22 cellular contexts compared by ENCODE assay signal in the genomic region with DNA sequence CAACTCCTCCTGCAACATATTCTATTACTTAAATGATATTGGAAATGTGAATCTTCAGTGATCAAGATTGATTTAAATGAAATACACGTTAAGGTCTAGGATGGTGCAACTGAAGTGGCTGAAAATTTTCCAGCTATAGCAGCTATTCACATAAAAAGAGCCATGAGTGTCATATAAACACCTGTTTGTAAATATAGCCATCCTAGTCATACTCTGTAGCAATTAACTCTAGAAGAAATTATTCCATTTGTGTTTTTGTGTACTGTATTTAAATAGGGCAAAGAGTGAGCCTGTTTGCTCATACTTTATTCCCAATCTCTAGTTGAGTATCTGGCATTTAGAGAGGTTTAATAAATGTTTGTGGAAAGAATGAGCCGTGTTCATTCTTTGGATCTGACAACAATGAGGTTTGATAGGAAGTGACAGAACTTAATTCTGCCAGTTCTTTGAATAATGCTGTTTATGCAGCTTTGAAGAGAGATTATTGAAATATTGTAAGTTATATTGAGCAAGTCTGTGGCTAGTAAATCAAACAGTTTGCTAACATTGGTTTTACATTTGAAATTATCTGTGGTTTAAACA. TPM values are rescaled to one million over a fixed set of nuclear protein-coding genes. Genes with fewer than 3 reads are reported as not detected.
DNase-seq lines count a peak whose midpoint lies in the region; ATAC-seq, FAIRE-seq and TF ChIP-seq lines count a peak whose summit lies in the region.
"Had no signal": no experiment of that assay in that cellular context is flagged by ENCODE, and none has a peak within 500 bp of the region (broad histone marks: within the 10 kb centered on the region; RNA-seq: fewer than 3 reads in every experiment).

No MANE protein-coding gene starts in this region.

- peaks cover 15% of the 10 kb centered on the region for H3K4me1 Mint-ChIP-seq in activated naive CD4-positive, alpha-beta T cell treated with anti-CD3 and anti-CD28 coated beads, Interleukin-2, amount 50 U/mL, for 24 hours
- H3K4me1 Mint-ChIP-seq in activated naive CD4-positive, alpha-beta T cell treated with anti-CD3 and anti-CD28 coated beads, Interleukin-2, amount 10 ng/mL, durations not matched to agents 7 days and 5 days: peaks cover 6% of the 10 kb centered on the region

- peak overlapping the region; percentile 8 for H3K27ac Mint-ChIP-seq in activated naive CD4-positive, alpha-beta T cell treated with anti-CD3 and anti-CD28 coated beads, Interleukin-2, amount 50 U/mL, for 24 hours
- H3K27ac Mint-ChIP-seq in activated naive CD4-positive, alpha-beta T cell treated with anti-CD3 and anti-CD28 coated beads, Interleukin-2, amount 10 ng/mL, durations not matched to agents 7 days and 5 days: no peak overlapping the region

- no peaks in the 10 kb centered on the region for H3K9me3 ChIP-seq in kidney (ENCODE audit: control insufficient read depth in 1 of 2, low read length in 2 of 2)

- intact Hi-C loops in kidney (cut with DNase I): no loop called here

- peaks cover 0 to 2% of the 10 kb centered on the region in 2 donors for H3K4me1 ChIP-seq in kidney (ENCODE audit: control insufficient read depth in 1 of 2, insufficient read depth in 1 of 2, low read depth in 1 of 2, low read length in 2 of 2)
- H3K4me1 ChIP-seq: BLaER1 had no signal

- DNase-seq in activated naive CD4-positive, alpha-beta T cell treated with anti-CD3 and anti-CD28 coated beads, Interleukin-2, amount 10 ng/mL, durations not matched to agents 7 days and 5 days: no peak
- DNase-seq in dermis blood vessel endothelial cell: peak; percentile 69
- no peak for DNase-seq in kidney
- DNase-seq in NCI-H2081 (lab: John Stamatoyannopoulos, UW): no peak
- no peak for DNase-seq in SK-N-DZ (ENCODE audit: low spot score)
- DNase-seq: CD4-positive, CD25-positive, alpha-beta regulatory T cell; Karpas-422; NCI-H1092 treated with DMSO at 0.1 percent for 48 hours; NCI-H146; NCI-H1930; NCI-H446 treated with DMSO at 0.1 percent for 48 hours; NCI-H526; SHP77 treated with DMSO at 0.1 percent for 48 hours had no signal

- H3K36me3 ChIP-seq in kidney (ENCODE audit: control insufficient read depth in 1 of 2, insufficient read depth in 2 of 2, low read length in 2 of 2): no peaks in the 10 kb centered on the region

- peak; percentile 41 for FAIRE-seq in kidney (lab: Jason Lieb, UNC)
- FAIRE-seq: A204.1, G401.6, GM12878, H1 had no signal

- H3K4me3 Mint-ChIP-seq in activated naive CD4-positive, alpha-beta T cell treated with anti-CD3 and anti-CD28 coated beads, Interleukin-2, amount 50 U/mL, for 24 hours: no peak overlapping the region
- no peak overlapping the region for H3K4me3 Mint-ChIP-seq in activated naive CD4-positive, alpha-beta T cell treated with anti-CD3 and anti-CD28 coated beads, Interleukin-2, amount 10 ng/mL, durations not matched to agents 7 days and 5 days
- H3K4me3 Mint-ChIP-seq: CD4-positive, CD25-positive, alpha-beta regulatory T cell had no signal

- ATAC-seq in HG02938 (IDR thresholded peaks at IDR 0.05; ENCODE audit: unreplicated experiment): no peak
- ATAC-seq: GM12878, HCT116, Panc1 had no signal

- no peak overlapping the region for H3K27ac ChIP-seq in kidney (ENCODE audit: low read depth in 2 of 2, low read length in 2 of 2)
- H3K27ac ChIP-seq: BLaER1 had no signal

- peaks cover 8% of the 10 kb centered on the region for H3K36me3 Mint-ChIP-seq in activated naive CD4-positive, alpha-beta T cell treated with anti-CD3 and anti-CD28 coated beads, Interleukin-2, amount 50 U/mL, for 24 hours
- H3K36me3 Mint-ChIP-seq in activated naive CD4-positive, alpha-beta T cell treated with anti-CD3 and anti-CD28 coated beads, Interleukin-2, amount 10 ng/mL, durations not matched to agents 7 days and 5 days: peaks cover 9% of the 10 kb centered on the region

- no peak for TF ChIP-seq CTCF in kidney (IDR thresholded peaks at IDR 0.05; ENCODE audit: borderline replicate concordance, extremely low read depth, insufficient read depth)

- H3K9me3 Mint-ChIP-seq in activated naive CD4-positive, alpha-beta T cell treated with anti-CD3 and anti-CD28 coated beads, Interleukin-2, amount 50 U/mL, for 24 hours: no peaks in the 10 kb centered on the region
- no peaks in the 10 kb centered on the region for H3K9me3 Mint-ChIP-seq in activated naive CD4-positive, alpha-beta T cell treated with anti-CD3 and anti-CD28 coated beads, Interleukin-2, amount 10 ng/mL, durations not matched to agents 7 days and 5 days
- H3K9me3 Mint-ChIP-seq: CD4-positive, CD25-positive, alpha-beta regulatory T cell had no signal

- no peak overlapping the region for H3K4me3 ChIP-seq in kidney (ENCODE audit: low read length in 2 of 2)
- H3K4me3 ChIP-seq: BLaER1, GM12878 had no signal

- no peak overlapping the region for H3K9ac ChIP-seq in kidney (ENCODE audit: low read length in 2 of 2)
- H3K9ac ChIP-seq: BLaER1 had no signal

- CTCF ChIA-PET in activated naive CD4-positive, alpha-beta T cell treated with anti-CD3 and anti-CD28 coated beads, Interleukin-2, amount 10 ng/mL, durations not matched to agents 7 days and 5 days (lab: Charles Lee): no interaction called here

- no peaks in the 10 kb centered on the region for H3K27me3 Mint-ChIP-seq in activated naive CD4-positive, alpha-beta T cell treated with anti-CD3 and anti-CD28 coated beads, Interleukin-2, amount 50 U/mL, for 24 hours
- no peaks in the 10 kb centered on the region for H3K27me3 Mint-ChIP-seq in activated naive CD4-positive, alpha-beta T cell treated with anti-CD3 and anti-CD28 coated beads, Interleukin-2, amount 10 ng/mL, durations not matched to agents 7 days and 5 days
- H3K27me3 Mint-ChIP-seq: CD4-positive, CD25-positive, alpha-beta regulatory T cell had no signal

RNA-seq across cellular contexts. Expression of gene BABAM2, which starts 49.7 kb away (rescaled TPM):
- total RNA-seq in dermis blood vessel endothelial cell (13.6 and 17.8 TPM in 2 replicates), kidney (74.1 TPM)
- 68.4 TPM for polyA plus RNA-seq in kidney (ENCODE audit: insufficient read depth, low read depth, low replicate concordance)
- 19.3 and 25.0 TPM in 2 replicates for polyA plus RNA-seq in SK-N-DZ (2014; cell fraction: cytosol; rRNA removed)
- polyA plus RNA-seq in SK-N-DZ (2014; cell fraction: nucleus; rRNA removed): 7.1 and 9.3 TPM in 2 replicates

RNA-seq across cellular contexts. Expression of gene RBKS, which starts 50.0 kb away (rescaled TPM):
- total RNA-seq in dermis blood vessel endothelial cell (0.98 and 1.2 TPM in 2 replicates), kidney (10.3 TPM)
- polyA plus RNA-seq in kidney (ENCODE audit: insufficient read depth, low read depth, low replicate concordance): 28.7 TPM
- polyA plus RNA-seq in SK-N-DZ (2014; cell fraction: cytosol; rRNA removed): 1.5 and 3.1 TPM in 2 replicates
- polyA plus RNA-seq in SK-N-DZ (2014; cell fraction: nucleus; rRNA removed): 0.12 and 0.82 TPM in 2 replicates
